Comparison of ENCODE assay signal across 8 cellular contexts in genomic region chr15:52139599-52140462, GRCh38. TPM values are rescaled to one million over a fixed set of nuclear protein-coding genes. Genes with fewer than 3 reads are reported as not detected.
DNase-seq lines count a peak whose midpoint lies in the region; ATAC-seq, FAIRE-seq and TF ChIP-seq lines count a peak whose summit lies in the region.

No MANE protein-coding gene starts in this region.

- no peak overlapping the region for H3K27ac ChIP-seq in psoas muscle

- H3K27me3 ChIP-seq in psoas muscle (ENCODE audit: insufficient read depth in 3 of 3, low read length in 2 of 3): no peaks in the 10 kb centered on the region

- peak; percentile 30 for ATAC-seq in SK-N-SH treated with all-trans-retinoic acid at 6 μM for 48 hours
- peak; percentile 40 to 70 (median 60) for ATAC-seq in psoas muscle
- ATAC-seq in HG03097 (IDR thresholded peaks at IDR 0.05; ENCODE audit: low FRiP score, unreplicated experiment): no peak

- DNase-seq in NCI-H345 (lab: John Stamatoyannopoulos, UW): peak; percentile 6
- DNase-seq in NCI-H345 treated with DMSO at 0.1 percent for 48 hours (lab: John Stamatoyannopoulos, UW; ENCODE audit: unreplicated experiment): no peak
- DNase-seq in HTR-8/SVneo (ENCODE audit: insufficient read length, low spot score): peak; percentile 69
- DNase-seq in activated naive CD4-positive, alpha-beta T cell treated with anti-CD3 and anti-CD28 coated beads, Interleukin-2, amount 50 U/mL, for 16 hours: peak; percentile 63
- DNase-seq in head of caudate nucleus: peak; percentile 50 to 92 (median 80)
- DNase-seq in psoas muscle: peak; percentile 72 to 81

- H3K36me3 ChIP-seq in psoas muscle (ENCODE audit: insufficient read depth in 1 of 2, low read depth in 1 of 2): no peaks in the 10 kb centered on the region

- H3K4me3 ChIP-seq in psoas muscle: no peak overlapping the region

- no peak for FAIRE-seq in HTR-8/SVneo (lab: Jason Lieb, UNC)

- no peaks in the 10 kb centered on the region for H3K4me1 ChIP-seq in psoas muscle

- WGBS in psoas muscle, 3 donors: 56 to 69% (median 60%) methylated on average over 17 of the region's 17 CpGs

- TF ChIP-seq CTCF in psoas muscle (IDR thresholded peaks at IDR 0.05): peak; percentile 71

- intact Hi-C loops in head of caudate nucleus (cut with DNase I) (no loop called here), psoas muscle (cut with DNase I) (loop anchor here in 1 of 2 donors (5.0 to 10.0 kb wide), 2 partner anchors 168 to 255 kb away; partner anchors contain the start of gene LEO1)

- no peaks in the 10 kb centered on the region for H3K9me3 ChIP-seq in psoas muscle

TF ChIP-seq in SK-N-SH treated with all-trans-retinoic acid at 6 μM for 48 hours, 23 proteins besides CTCF, POLR2A, EP300 and RAD21:
- TF ChIP-seq BACH2 (CRISPR knock-in tag; IDR thresholded peaks at IDR 0.05; ENCODE audit: borderline replicate concordance): no peak
- no peak for TF ChIP-seq GLIS3 (CRISPR knock-in tag; IDR thresholded peaks at IDR 0.05)
- TF ChIP-seq PATZ1 (CRISPR knock-in tag; IDR thresholded peaks at IDR 0.05; ENCODE audit: borderline replicate concordance): no peak
- TF ChIP-seq ESRRG (CRISPR knock-in tag; IDR thresholded peaks at IDR 0.05): no peak
- TF ChIP-seq OSR1 (CRISPR knock-in tag; IDR thresholded peaks at IDR 0.05): no peak
- TF ChIP-seq ISL1 (CRISPR knock-in tag; IDR thresholded peaks at IDR 0.05): no peak
- TF ChIP-seq TCF4 (CRISPR knock-in tag; IDR thresholded peaks at IDR 0.05; ENCODE audit: borderline replicate concordance): no peak
- no peak for TF ChIP-seq CREB5 (CRISPR knock-in tag; IDR thresholded peaks at IDR 0.05; ENCODE audit: low read depth)
- TF ChIP-seq POU6F1 (CRISPR knock-in tag; IDR thresholded peaks at IDR 0.05; ENCODE audit: borderline replicate concordance, low read depth): no peak
- no peak for TF ChIP-seq CSRNP3 (CRISPR knock-in tag; IDR thresholded peaks at IDR 0.05)
- no peak for TF ChIP-seq ZFP3 (CRISPR knock-in tag; IDR thresholded peaks at IDR 0.05)
- TF ChIP-seq ZFP30 (CRISPR knock-in tag; IDR thresholded peaks at IDR 0.05): no peak
- TF ChIP-seq ZNF565 (CRISPR knock-in tag; conservative IDR thresholded peaks at IDR 0.05; ENCODE audit: low read depth): no peak
- no peak for TF ChIP-seq TOX (CRISPR knock-in tag; IDR thresholded peaks at IDR 0.05; ENCODE audit: borderline replicate concordance)
- TF ChIP-seq SNAI2 (CRISPR knock-in tag; IDR thresholded peaks at IDR 0.05): no peak

RNA-seq across cellular contexts. Expression of gene BCL2L10, which starts 27.3 kb away (rescaled TPM):
- total RNA-seq in psoas muscle: not detected
- under 1 TPM in 1 of 3 donors, not detected in 2; 0.04 TPM for polyA plus RNA-seq in psoas muscle

RNA-seq across cellular contexts. Expression of gene GNB5, which starts 51.4 kb away (rescaled TPM):
- 1 to 10 TPM; 1.1 to 2.5 (median 1.4) TPM for total RNA-seq in psoas muscle
- 1 to 10 TPM in 2 of 3 donors, under 1 TPM in 1; 0.86 to 1.5 (median 1.3) TPM for polyA plus RNA-seq in psoas muscle
